ENCODE assay signal across 8 cellular contexts in genomic region chr10:8054243-8054497, GRCh38. TPM values are rescaled to one million over a fixed set of nuclear protein-coding genes. Genes with fewer than 3 reads are reported as not detected.
DNase-seq lines count a peak whose midpoint lies in the region; ATAC-seq and TF ChIP-seq lines count a peak whose summit lies in the region.

No MANE protein-coding gene starts in this region.

- H3K4me3 ChIP-seq in H7 (ENCODE audit: insufficient read depth, low read depth, low read length) (peak overlapping the region; percentile 53), SJSA1 (peak overlapping the region; percentile 48), cardiac muscle cell (peak overlapping the region; percentile 59)

- H3K4me1 ChIP-seq in SJSA1 (replicated peaks) (peaks cover 32% of the 10 kb centered on the region), cardiac muscle cell (ENCODE audit: low read depth) (peaks cover 13% of the 10 kb centered on the region)

- H3K27me3 Mint-ChIP-seq in stimulated activated memory B cell treated with anti-CD40 and anti-IgM and Interleukin-4, amounts not matched to agents 10 μg/mL and 1 μg/mL and 100 μg/mL, for 72 hours, result peaks cover 90% of the 10 kb centered on the region

- peaks cover 42% of the 10 kb centered on the region for H3K4me1 Mint-ChIP-seq in stimulated activated memory B cell treated with anti-CD40 and anti-IgM and Interleukin-4, amounts not matched to agents 10 μg/mL and 1 μg/mL and 100 μg/mL, for 72 hours

- no peak overlapping the region for H3K27ac Mint-ChIP-seq in stimulated activated memory B cell treated with anti-CD40 and anti-IgM and Interleukin-4, amounts not matched to agents 10 μg/mL and 1 μg/mL and 100 μg/mL, for 72 hours

- no peak for ATAC-seq in stimulated activated memory B cell treated with anti-CD40 and anti-IgM and Interleukin-4, amounts not matched to agents 10 μg/mL and 1 μg/mL and 100 μg/mL, for 72 hours

- no peaks in the 10 kb centered on the region for H3K36me3 ChIP-seq in H7 (replicated peaks; ENCODE audit: control insufficient read depth, insufficient read depth, low read length)
- no peaks in the 10 kb centered on the region for H3K36me3 ChIP-seq in SJSA1
- no peaks in the 10 kb centered on the region for H3K36me3 ChIP-seq in cardiac muscle cell

- DNase-seq in ELF-1 (ENCODE audit: low read depth, low spot score) (peak; percentile 59), H7 (no peak), SJSA1 (ENCODE audit: low read depth in 1 of 2, low spot score in 2 of 2) (no peak), cardiac muscle cell (ENCODE audit: low read depth in 1 of 2, low spot score in 1 of 2) (peak in 1 of 2 donors; percentile 67), NCI-H1417 treated with DMSO at 0.1 percent for 48 hours (lab: John Stamatoyannopoulos, UW) (no peak), globus pallidus (ENCODE audit: low spot score) (no peak), H4 (ENCODE audit: low spot score) (no peak)

- peak overlapping the region; percentile 65 for H3K4me3 Mint-ChIP-seq in stimulated activated memory B cell treated with anti-CD40 and anti-IgM and Interleukin-4, amounts not matched to agents 10 μg/mL and 1 μg/mL and 100 μg/mL, for 72 hours

- H3K9me3 ChIP-seq in SJSA1 (replicated peaks) (no peaks in the 10 kb centered on the region), cardiac muscle cell (ENCODE audit: low read depth) (no peaks in the 10 kb centered on the region)

- TF ChIP-seq CTCF in cardiac muscle cell (IDR thresholded peaks at IDR 0.05; ENCODE audit: low read depth, low read length), result no peak

- no peaks in the 10 kb centered on the region for H3K9me3 Mint-ChIP-seq in stimulated activated memory B cell treated with anti-CD40 and anti-IgM and Interleukin-4, amounts not matched to agents 10 μg/mL and 1 μg/mL and 100 μg/mL, for 72 hours

- H3K36me3 Mint-ChIP-seq in stimulated activated memory B cell treated with anti-CD40 and anti-IgM and Interleukin-4, amounts not matched to agents 10 μg/mL and 1 μg/mL and 100 μg/mL, for 72 hours, result no peaks in the 10 kb centered on the region

- H3K27me3 ChIP-seq in H7 (ENCODE audit: control insufficient read depth, insufficient read depth, low read length) (peaks cover 93% of the 10 kb centered on the region), SJSA1 (replicated peaks) (peaks cover 36% of the 10 kb centered on the region), cardiac muscle cell (peaks cover 74% of the 10 kb centered on the region)

- H3K27ac ChIP-seq in SJSA1 (no peak overlapping the region), cardiac muscle cell (no peak overlapping the region)

RNA-seq across cellular contexts. Expression of gene GATA3, which starts 0.3 kb away (rescaled TPM):
- 0.11 and 1.1 TPM in 2 replicates for total RNA-seq in H7 (2014; rRNA removed; shearing (Covaris generic))
- total RNA-seq in SJSA1 (2014; rRNA removed; shearing (Covaris generic)), result not detected in 2 replicates
- total RNA-seq in cardiac muscle cell, result 2.1 and 3.4 TPM in 2 replicates
- 4.4 and 11.4 TPM in 2 replicates for polyA plus RNA-seq in cardiac muscle cell
- 0.21 and 0.64 TPM in 2 replicates for total RNA-seq in H4 (2014; rRNA removed; shearing (Covaris generic))
